11 cellular contexts compared by ENCODE assay signal in the genomic region with DNA sequence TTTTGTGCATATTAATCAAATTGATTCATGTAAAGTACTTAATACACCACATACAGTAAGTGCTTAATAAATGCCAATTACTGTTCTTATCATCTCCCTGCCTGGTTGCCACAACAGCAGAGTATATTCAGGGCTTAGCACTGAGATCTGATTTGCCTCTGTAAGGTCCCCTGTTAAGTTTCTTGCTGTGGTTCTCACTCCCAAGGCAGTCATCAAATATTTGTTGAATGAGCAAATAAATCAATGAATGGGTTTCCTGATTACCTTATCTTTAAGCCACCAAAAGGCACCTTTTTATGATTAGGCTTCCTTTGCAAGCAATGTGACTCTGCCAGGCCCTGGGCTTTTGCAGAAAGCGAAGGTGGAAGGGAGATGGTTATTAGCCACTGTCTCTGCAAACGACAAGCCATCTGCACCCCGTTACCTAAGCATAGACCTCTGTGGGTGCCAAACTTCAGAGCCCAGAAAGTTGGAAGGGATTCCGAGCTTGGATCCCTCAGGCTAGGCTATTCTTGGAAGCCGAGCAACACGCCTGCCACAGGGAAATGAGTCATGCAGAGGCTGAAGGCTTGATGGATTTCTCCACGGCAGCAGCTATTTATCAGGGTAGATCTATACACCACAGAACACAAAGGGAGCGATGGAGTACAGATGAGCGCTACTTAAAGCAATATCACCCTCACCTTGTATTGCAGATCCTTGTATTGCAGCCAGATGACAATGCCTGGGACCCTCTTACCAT.
A peak's percentile ranks its signal among the peaks of the same experiment; 100 is the strongest.
DNase-seq lines count a peak whose midpoint lies in the region; ATAC-seq, FAIRE-seq and TF ChIP-seq lines count a peak whose summit lies in the region.
"Had no signal": no experiment of that assay in that cellular context is flagged by ENCODE, and none has a peak within 500 bp of the region (broad histone marks: within the 10 kb centered on the region; RNA-seq: fewer than 3 reads in every experiment).

No MANE protein-coding gene starts in this region.

- H3K9me3 Mint-ChIP-seq in astrocyte (ENCODE audit: unreplicated experiment): peaks cover 6% of the 10 kb centered on the region

- H3K36me3 Mint-ChIP-seq in astrocyte (ENCODE audit: low read depth, unreplicated experiment): no peaks in the 10 kb centered on the region

- TF ChIP-seq CTCF in astrocyte (IDR thresholded peaks at IDR 0.05; ENCODE audit: insufficient read depth, low read depth, low read length): no peak

- H3K9ac ChIP-seq in astrocyte (ENCODE audit: low read length): peak overlapping the region; percentile 63

- no peaks in the 10 kb centered on the region for H3K36me3 ChIP-seq in astrocyte (ENCODE audit: insufficient read depth, low read length)

- H3K4me3 ChIP-seq in astrocyte (ENCODE audit: insufficient read depth, low read depth, low read length): peak overlapping the region; percentile 24

- H3K27me3 ChIP-seq in astrocyte (ENCODE audit: insufficient read depth, low read length): no peaks in the 10 kb centered on the region

- H3K27ac ChIP-seq in astrocyte (ENCODE audit: low read depth, low read length): peak overlapping the region; percentile 75

- H2AFZ ChIP-seq in astrocyte (ENCODE audit: low read depth, low read length): no peak overlapping the region

- H3K4me2 ChIP-seq in astrocyte (ENCODE audit: low read length): peak overlapping the region; percentile 81

- H3K4me1 ChIP-seq in astrocyte (ENCODE audit: insufficient read depth, low read length): peaks cover 38% of the 10 kb centered on the region

- no peak for FAIRE-seq in astrocyte (lab: Jason Lieb, UNC)

- no peaks in the 10 kb centered on the region for H3K27me3 Mint-ChIP-seq in astrocyte (ENCODE audit: low read depth, unreplicated experiment)
- H3K27me3 Mint-ChIP-seq: activated CD8-positive, alpha-beta T cell treated with anti-CD3 and anti-CD28 coated beads for 36 hours had no signal

- DNase-seq in G401 (ENCODE audit: low spot score) (peak; percentile 98), astrocyte (ENCODE audit: low read depth) (peak; percentile 96), left cardiac atrium (peak; percentile 71), renal cortical epithelial cell (ENCODE audit: low read depth) (peak; percentile 39), SHP77 treated with DMSO at 0.1 percent for 48 hours (lab: John Stamatoyannopoulos, UW) (no peak)
- DNase-seq: activated CD8-positive, alpha-beta T cell treated with anti-CD3 and anti-CD28 coated beads for 36 hours; NCI-H2081; stimulated activated CD4-positive, alpha-beta T cell treated with anti-CD3 and anti-CD28 coated beads, Interleukin-15, amount 100 ng/mL, for 24 hours had no signal

- H3K4me1 Mint-ChIP-seq in astrocyte (ENCODE audit: low read depth, unreplicated experiment): peaks cover 32% of the 10 kb centered on the region

- no peaks in the 10 kb centered on the region for H3K9me3 ChIP-seq in astrocyte (ENCODE audit: insufficient read depth, low read depth, low read length)

- peak overlapping the region; percentile 5 for H3K4me3 Mint-ChIP-seq in astrocyte (ENCODE audit: unreplicated experiment)
- H3K4me3 Mint-ChIP-seq: activated CD8-positive, alpha-beta T cell treated with anti-CD3 and anti-CD28 coated beads for 36 hours had no signal

- intact Hi-C loops in left cardiac atrium (cut with DNase I): no loop called here

- H3K79me2 ChIP-seq in astrocyte (ENCODE audit: insufficient read depth, low read length): no peaks in the 10 kb centered on the region

- peak overlapping the region; percentile 90 for H3K27ac Mint-ChIP-seq in astrocyte (ENCODE audit: unreplicated experiment)
- H3K27ac Mint-ChIP-seq: activated CD8-positive, alpha-beta T cell treated with anti-CD3 and anti-CD28 coated beads for 36 hours had no signal

- ATAC-seq in left cardiac atrium (peak; percentile 93 to 98), GM19463 (IDR thresholded peaks at IDR 0.05; ENCODE audit: unreplicated experiment) (no peak), HG03432 (IDR thresholded peaks at IDR 0.05; ENCODE audit: unreplicated experiment) (no peak), GM21737 (IDR thresholded peaks at IDR 0.05; ENCODE audit: unreplicated experiment) (no peak)
- ATAC-seq: activated CD8-positive, alpha-beta T cell treated with anti-CD3 and anti-CD28 coated beads for 36 hours had no signal

- in situ Hi-C loops in G401 (cut with HindIII; ENCODE audit: low sequenced_read_pairs): no loop called here

- no peaks in the 10 kb centered on the region for H4K20me1 ChIP-seq in astrocyte (ENCODE audit: insufficient read depth, low read length)

Comparison
In these comparisons a context has a peak if more than half of its experiments do, and no peak if none do; other contexts are left out.
1. ATAC-seq: peak in left cardiac atrium (2 of 2); none in GM19463 (single experiment), HG03432 (single experiment) and GM21737 (single experiment).